In the genomic region with DNA sequence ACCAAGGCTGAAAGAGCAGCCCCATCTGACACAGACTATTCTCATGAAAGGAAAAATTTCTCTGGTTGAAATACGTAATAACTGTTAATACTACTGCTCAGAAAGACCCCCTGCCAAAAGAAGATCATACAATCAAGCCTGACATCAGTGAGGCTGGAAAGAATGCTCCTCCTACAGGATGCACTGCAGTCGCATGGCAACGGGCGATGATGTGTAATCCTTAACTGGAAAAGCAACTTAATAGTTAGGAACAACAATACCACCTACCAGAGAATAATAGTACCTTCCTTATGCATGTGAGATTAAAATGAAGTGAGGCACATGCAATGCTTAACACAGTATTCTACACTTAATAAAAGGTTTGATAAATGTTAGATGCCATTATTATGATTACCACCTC, we compare ENCODE assay signal across 12 cellular contexts. TPM values are rescaled to one million over a fixed set of nuclear protein-coding genes. Genes with fewer than 3 reads are reported as not detected.
DNase-seq lines count a peak whose midpoint lies in the region; ATAC-seq and TF ChIP-seq lines count a peak whose summit lies in the region.
"Had no signal": no experiment of that assay in that cellular context is flagged by ENCODE, and none has a peak within 500 bp of the region (broad histone marks: within the 10 kb centered on the region; RNA-seq: fewer than 3 reads in every experiment).

No MANE protein-coding gene starts in this region.

- DNase-seq in NCI-H82 (lab: John Stamatoyannopoulos, UW) = peak; percentile 19
- no peak for DNase-seq in NCI-H82 treated with DMSO at 0.1 percent for 48 hours (lab: John Stamatoyannopoulos, UW; ENCODE audit: unreplicated experiment)
- peak; percentile 6 for DNase-seq in NCI-H2227 treated with DMSO at 0.1 percent for 48 hours (lab: John Stamatoyannopoulos, UW)
- no peak for DNase-seq in colonic mucosa
- DNase-seq in osteoblast (ENCODE audit: insufficient read length, low spot score, missing footprints) = no peak
- no peak for DNase-seq in AML-193 (lab: John Stamatoyannopoulos, UW)
- no peak for DNase-seq in stimulated activated CD4-positive, alpha-beta T cell treated with anti-CD3 and anti-CD28 coated beads, Interleukin-12 subunit alpha, Interleukin-12 subunit beta, amount 100 ng/mL, for 4 hours
- DNase-seq: activated CD8-positive, alpha-beta memory T cell treated with anti-CD3 and anti-CD28 coated beads, Interleukin-2, amount 10 ng/mL, durations not matched to agents 7 days and 5 days; NCI-H1436 treated with DMSO at 0.1 percent for 48 hours; ovary; SK-N-SH had no signal

- TF ChIP-seq CTCF in colonic mucosa (IDR thresholded peaks at IDR 0.05) (no peak), osteoblast (IDR thresholded peaks at IDR 0.05; ENCODE audit: extremely low read depth, low read depth, low read length) (no peak)

- H3K27ac ChIP-seq in colonic mucosa (peak overlapping the region; percentile 49), osteoblast (ENCODE audit: low read depth, low read length) (no peak overlapping the region)

- peak overlapping the region in 1 of 2 donors; percentile 58 for H3K9ac ChIP-seq in colonic mucosa (ENCODE audit: low read depth in 2 of 2, low read length in 2 of 2)

- no peak overlapping the region for H3K4me3 ChIP-seq in colonic mucosa
- H3K4me3 ChIP-seq in osteoblast (ENCODE audit: insufficient read depth, low read length) = no peak overlapping the region

- H3K4me1 ChIP-seq in colonic mucosa (no peaks in the 10 kb centered on the region), osteoblast (ENCODE audit: insufficient read depth, low read length) (peaks cover 16% of the 10 kb centered on the region)

- H3K4me2 ChIP-seq in osteoblast (ENCODE audit: insufficient read depth, low read length) = peak overlapping the region; percentile 95

- H3K36me3 ChIP-seq in colonic mucosa = no peaks in the 10 kb centered on the region
- H3K36me3 ChIP-seq in osteoblast (ENCODE audit: insufficient read depth, low read length) = peaks cover 9% of the 10 kb centered on the region
- H3K36me3 ChIP-seq: ovary had no signal

- H3K27me3 ChIP-seq in colonic mucosa (no peaks in the 10 kb centered on the region), osteoblast (ENCODE audit: insufficient read depth, low read length) (no peaks in the 10 kb centered on the region)
- H3K27me3 ChIP-seq: ovary had no signal

- peaks cover 5% of the 10 kb centered on the region for H4K20me1 ChIP-seq in osteoblast (ENCODE audit: insufficient read depth, low read length)

- peaks cover 34% of the 10 kb centered on the region for H3K79me2 ChIP-seq in osteoblast (ENCODE audit: insufficient read depth, low read length)

- intact Hi-C loops in colonic mucosa (cut with DNase I) = no loop called here

- ATAC-seq in HG03045 (IDR thresholded peaks at IDR 0.05; ENCODE audit: unreplicated experiment) = no peak
- ATAC-seq: activated CD8-positive, alpha-beta memory T cell treated with anti-CD3 and anti-CD28 coated beads, Interleukin-2, amount 10 ng/mL, durations not matched to agents 7 days and 5 days had no signal

- H2AFZ ChIP-seq in osteoblast (ENCODE audit: low read length) = no peak overlapping the region

- H3K9me3 ChIP-seq in colonic mucosa = no peaks in the 10 kb centered on the region
- peaks cover 3% of the 10 kb centered on the region for H3K9me3 ChIP-seq in osteoblast (ENCODE audit: low read depth, low read length)
- H3K9me3 ChIP-seq: ovary had no signal

RNA-seq across cellular contexts. Expression of a gene that starts 1.2 kb away (rescaled TPM):
- total RNA-seq in colonic mucosa (10 to 100 TPM; 32.9 to 49.4 TPM), osteoblast (73.1 and 76.6 TPM in 2 replicates)

RNA-seq across cellular contexts. Expression of a gene that starts 44.5 kb away (rescaled TPM):
- total RNA-seq in colonic mucosa = 100 to 1,000 TPM in 1 of 2 donors, 10 to 100 TPM in 1; 70.0 to 107 TPM
- 67.5 and 89.4 TPM in 2 replicates for total RNA-seq in osteoblast

Comparison
In these comparisons a context has a peak if more than half of its experiments do, and no peak if none do; other contexts are left out.
1. DNase-seq: peak in NCI-H82 (single experiment) and NCI-H2227 treated with DMSO at 0.1 percent for 48 hours (single experiment); none in NCI-H82 treated with DMSO at 0.1 percent for 48 hours (single experiment), colonic mucosa (single experiment), osteoblast (single experiment), AML-193 (0 of 2) and stimulated activated CD4-positive, alpha-beta T cell treated with anti-CD3 and anti-CD28 coated beads, Interleukin-12 subunit alpha, Interleukin-12 subunit beta, amount 100 ng/mL, for 4 hours (single experiment).